Comparison of ENCODE assay signal across 8 cellular contexts in the genomic region with DNA sequence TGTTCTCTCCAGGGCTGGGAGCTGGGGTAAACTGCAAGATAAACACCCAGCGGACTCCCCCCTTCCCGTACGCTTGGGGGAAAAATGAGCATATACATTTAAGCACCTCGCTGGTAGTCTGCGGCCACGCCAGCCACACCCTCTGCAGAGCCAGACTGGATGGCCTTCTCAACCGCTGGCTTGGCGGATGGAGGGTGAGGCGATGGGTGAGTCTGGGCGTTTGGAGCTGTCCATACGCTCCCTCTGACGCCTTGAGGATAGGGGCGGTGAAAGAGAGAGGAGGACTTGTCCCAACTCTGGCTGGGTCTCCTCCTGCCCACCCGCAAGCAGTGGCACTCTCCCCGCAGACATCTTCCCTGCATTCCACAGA. TPM values are rescaled to one million over a fixed set of nuclear protein-coding genes. Genes with fewer than 3 reads are reported as not detected.
DNase-seq lines count a peak whose midpoint lies in the region; ATAC-seq and TF ChIP-seq lines count a peak whose summit lies in the region.

No MANE protein-coding gene starts in this region.

- H3K4me1 Mint-ChIP-seq in progenitor cell of endocrine pancreas (ENCODE audit: low read depth) = peaks cover 31% of the 10 kb centered on the region

- H3K4me3 Mint-ChIP-seq in progenitor cell of endocrine pancreas (ENCODE audit: low read depth) = peak overlapping the region; percentile 83

- H3K27ac ChIP-seq in SJCRH30 = no peak overlapping the region

- DNase-seq in GM06990 (ENCODE audit: extremely low read depth, insufficient read length) (no peak), SJCRH30 (no peak), fibroblast of mammary gland (ENCODE audit: low read depth) (peak; percentile 41), progenitor cell of endocrine pancreas (ENCODE audit: low spot score, unreplicated experiment) (no peak), DMS153 treated with DMSO at 0.1 percent for 48 hours (lab: John Stamatoyannopoulos, UW; ENCODE audit: unreplicated experiment) (no peak), DMS153 (lab: John Stamatoyannopoulos, UW) (no peak)
- no peak for DNase-seq in stimulated activated naive CD4-positive, alpha-beta T cell treated with Interleukin-2 at 50 U/mL for 16 hours (lab: John Stamatoyannopoulos, UW)

- no peaks in the 10 kb centered on the region; the same call in 1 of the 2 replicates for H3K36me3 ChIP-seq in GM06990 (ENCODE audit: control insufficient read depth, insufficient read depth, low read length)
- no peaks in the 10 kb centered on the region for H3K36me3 ChIP-seq in SJCRH30

- H3K9me3 ChIP-seq in SJCRH30 (replicated peaks) = no peaks in the 10 kb centered on the region

- TF ChIP-seq CTCF in GM06990 (IDR thresholded peaks at IDR 0.05; ENCODE audit: insufficient read depth, low read length, poor library complexity, severe bottlenecking) = no peak
- TF ChIP-seq CTCF in fibroblast of mammary gland (conservative IDR thresholded peaks at IDR 0.05; ENCODE audit: control insufficient read depth, insufficient read depth, low read depth, low read length) = no peak
- no peak for TF ChIP-seq CTCF in progenitor cell of endocrine pancreas (IDR thresholded peaks at IDR 0.05; ENCODE audit: unreplicated experiment)

- H3K4me3 ChIP-seq in GM06990 (replicated peaks; ENCODE audit: low read depth, low read length) (peak overlapping the region; percentile 82), SJCRH30 (peak overlapping the region; percentile 59; the same call in 1 of the 2 replicates), fibroblast of mammary gland (ENCODE audit: control insufficient read depth, low read depth, low read length) (peak overlapping the region; percentile 68)

- H3K4me1 ChIP-seq in SJCRH30 = peaks cover 39% of the 10 kb centered on the region

- no peaks in the 10 kb centered on the region for H3K9me3 Mint-ChIP-seq in progenitor cell of endocrine pancreas (ENCODE audit: low read depth)

- no peaks in the 10 kb centered on the region for H3K36me3 Mint-ChIP-seq in progenitor cell of endocrine pancreas (ENCODE audit: insufficient read depth)

- H3K27me3 Mint-ChIP-seq in progenitor cell of endocrine pancreas = peaks cover 30% of the 10 kb centered on the region

- H3K27me3 ChIP-seq in GM06990 (replicated peaks; ENCODE audit: control insufficient read depth, insufficient read depth, low read length) (no peaks in the 10 kb centered on the region), SJCRH30 (no peaks in the 10 kb centered on the region)

- H3K27ac Mint-ChIP-seq in progenitor cell of endocrine pancreas = no peak overlapping the region

- ATAC-seq in GM18517 (IDR thresholded peaks at IDR 0.05; ENCODE audit: unreplicated experiment) = no peak

RNA-seq across cellular contexts. Expression of a gene that starts 1.0 kb away (rescaled TPM):
- 2.9 and 3.7 TPM in 2 replicates for total RNA-seq in SJCRH30 (2014; rRNA removed; shearing (Covaris generic))
- total RNA-seq in progenitor cell of endocrine pancreas = 17.6 and 19.5 TPM in 2 replicates

RNA-seq across cellular contexts. Expression of a gene that starts 38.2 kb away (rescaled TPM):
- 10.7 and 12.5 TPM in 2 replicates for total RNA-seq in SJCRH30 (2014; rRNA removed; shearing (Covaris generic))
- 35.7 and 37.1 TPM in 2 replicates for total RNA-seq in progenitor cell of endocrine pancreas
